In genomic region chr1:205438213-205439158, GRCh38 we compare ENCODE assay signal across 1 cellular context.
TF ChIP-seq lines count a peak whose summit lies in the region.

No MANE protein-coding gene starts in this region.

TF ChIP-seq in K562, 482 proteins besides CTCF, POLR2A, EP300 and RAD21 (continued from another document):
- TF ChIP-seq WHSC1 (IDR thresholded peaks at IDR 0.05; ENCODE audit: low read length) (no peak), MAFG (tag; conservative IDR thresholded peaks at IDR 0.05) (no peak), ATF7 (IDR thresholded peaks at IDR 0.05) (0 out of 2 replicates have a peak, but pooled peaks have one; percentile 28), PCBP2 (IDR thresholded peaks at IDR 0.05; ENCODE audit: low read depth, low read length, poor library complexity, severe bottlenecking) (no peak), E2F1 (CRISPR knock-in tag; IDR thresholded peaks at IDR 0.05) (no peak), MEF2D (tag; conservative IDR thresholded peaks at IDR 0.05; ENCODE audit: low read depth) (no peak), ZZZ3 (IDR thresholded peaks at IDR 0.05) (no peak), TEAD1 (CRISPR knock-in tag; IDR thresholded peaks at IDR 0.05) (0 out of 4 replicates have a peak, but pooled peaks of 1 of the 2 experiments have one; percentile 22), CSDE1 (IDR thresholded peaks at IDR 0.05) (no peak), MIER1 (IDR thresholded peaks at IDR 0.05; ENCODE audit: low read depth) (no peak), ELK3 (CRISPR knock-in tag; IDR thresholded peaks at IDR 0.05) (no peak), ZNF717 (CRISPR knock-in tag; IDR thresholded peaks at IDR 0.05) (no peak), ZNF140 (CRISPR knock-in tag; IDR thresholded peaks at IDR 0.05) (no peak), ZEB2 (IDR thresholded peaks at IDR 0.05) (no peak), MAX (CRISPR knock-in tag; IDR thresholded peaks at IDR 0.05) (0 out of 2 replicates have a peak, but pooled peaks have one; percentile 20), MED1 (CRISPR knock-in tag; IDR thresholded peaks at IDR 0.05; ENCODE audit: borderline replicate concordance) (no peak; the same call in 1 of the 2 replicates), ID3 (CRISPR knock-in tag; IDR thresholded peaks at IDR 0.05) (no peak), ID3 (tag; IDR thresholded peaks at IDR 0.05) (no peak), PPARD (CRISPR knock-in tag; IDR thresholded peaks at IDR 0.05) (no peak), DACH1 (IDR thresholded peaks at IDR 0.05; ENCODE audit: partially characterized antibody) (no peak), CBX3 (IDR thresholded peaks at IDR 0.05; ENCODE audit: borderline replicate concordance in 1 of 2, low read length in 2 of 2) (no peak), ZBTB17 (CRISPR knock-in tag; IDR thresholded peaks at IDR 0.05) (no peak), ZC3H11A (IDR thresholded peaks at IDR 0.05; ENCODE audit: low read depth, low read length) (no peak), ZNF212 (CRISPR knock-in tag; IDR thresholded peaks at IDR 0.05) (no peak), TAF15 (IDR thresholded peaks at IDR 0.05; ENCODE audit: low read depth, low read length) (no peak), EZH2 (IDR thresholded peaks at IDR 0.05; ENCODE audit: borderline replicate concordance, low read depth, low read length) (no peak), NR2C1 (IDR thresholded peaks at IDR 0.05) (no peak), NR2C1 (tag; IDR thresholded peaks at IDR 0.05) (no peak), ZNF668 (CRISPR knock-in tag; IDR thresholded peaks at IDR 0.05) (no peak), NFIX (CRISPR knock-in tag; IDR thresholded peaks at IDR 0.05; ENCODE audit: low read depth) (peak; percentile 54), POLR2AphosphoS5 (IDR thresholded peaks at IDR 0.05; ENCODE audit: control insufficient read depth, insufficient read depth, low read depth, low read length) (0 out of 2 replicates have a peak, but pooled peaks have one; percentile 24), SMARCC2 (IDR thresholded peaks at IDR 0.05; ENCODE audit: low read depth) (no peak), SIN3B (IDR thresholded peaks at IDR 0.05; ENCODE audit: low read depth) (no peak), SUPT5H (IDR thresholded peaks at IDR 0.05) (no peak), HNRNPL (IDR thresholded peaks at IDR 0.05; ENCODE audit: low read depth, low read length) (no peak), BCL6 (CRISPR knock-in tag; IDR thresholded peaks at IDR 0.05) (no peak), MAZ (CRISPR knock-in tag; conservative IDR thresholded peaks at IDR 0.05 in 1 of 2, IDR thresholded peaks at IDR 0.05 in 1 of 2) (0 out of 4 replicates have a peak, but pooled peaks of 1 of the 2 experiments have one; percentile 31), ATF6 (CRISPR knock-in tag; IDR thresholded peaks at IDR 0.05) (no peak), ZSCAN29 (IDR thresholded peaks at IDR 0.05) (no peak), ILF3 (IDR thresholded peaks at IDR 0.05; ENCODE audit: borderline replicate concordance) (no peak), CGGBP1 (CRISPR knock-in tag; IDR thresholded peaks at IDR 0.05) (no peak), ARID4B (CRISPR knock-in tag; IDR thresholded peaks at IDR 0.05) (no peak), USF1 (CRISPR knock-in tag; IDR thresholded peaks at IDR 0.05) (peak; percentile 36; the same call in 1 of the 2 replicates), HNRNPK (IDR thresholded peaks at IDR 0.05; ENCODE audit: low read depth, low read length, poor library complexity, severe bottlenecking) (no peak), THRB (CRISPR knock-in tag; conservative IDR thresholded peaks at IDR 0.05) (no peak), NCOA2 (IDR thresholded peaks at IDR 0.05; ENCODE audit: partially characterized antibody in 2 of 2) (no peak), SRSF7 (optimal IDR thresholded peaks at IDR 0.05; ENCODE audit: low read depth, low read length) (no peak)
TF ChIP-seq in K562: peak in this region for 10.
